In genomic region chr1:39663559-39663958, GRCh38 we compare ENCODE assay signal across 17 cellular contexts. TPM values are rescaled to one million over a fixed set of nuclear protein-coding genes. Genes with fewer than 3 reads are reported as not detected.
"Had no signal": no experiment of that assay in that cellular context is flagged by ENCODE, and none has a peak within 500 bp of the region (broad histone marks: within the 10 kb centered on the region; RNA-seq: fewer than 3 reads in every experiment).

No MANE protein-coding gene starts in this region.

- H3K36me3 Mint-ChIP-seq: activated CD4-positive, alpha-beta memory T cell treated with anti-CD3 and anti-CD28 coated beads for 36 hours; activated CD8-positive, alpha-beta memory T cell treated with anti-CD3 and anti-CD28 coated beads, Interleukin-2, amount 10 ng/mL, durations not matched to agents 7 days and 5 days; activated naive CD4-positive, alpha-beta T cell treated with anti-CD3 and anti-CD28 coated beads, Interleukin-2, amount 10 ng/mL, durations not matched to agents 7 days and 5 days had no signal

- H3K9me3 ChIP-seq: right atrium auricular region, tibial nerve, uterus had no signal

- H3K27me3 Mint-ChIP-seq: activated CD8-positive, alpha-beta memory T cell treated with anti-CD3 and anti-CD28 coated beads, Interleukin-2, amount 10 ng/mL, durations not matched to agents 7 days and 5 days had no signal

- H3K4me3 ChIP-seq: cardiac muscle cell, dorsolateral prefrontal cortex, right atrium auricular region, tibial nerve, uterus had no signal

- H3K4me3 Mint-ChIP-seq: activated CD4-positive, alpha-beta memory T cell treated with anti-CD3 and anti-CD28 coated beads for 36 hours; activated CD8-positive, alpha-beta memory T cell treated with anti-CD3 and anti-CD28 coated beads, Interleukin-2, amount 10 ng/mL, durations not matched to agents 7 days and 5 days; activated naive CD4-positive, alpha-beta T cell treated with anti-CD3 and anti-CD28 coated beads, Interleukin-2, amount 10 ng/mL, durations not matched to agents 7 days and 5 days; nephron had no signal

- H3K27me3 ChIP-seq: dorsolateral prefrontal cortex, right atrium auricular region, tibial nerve, uterus had no signal

- ATAC-seq: activated CD8-positive, alpha-beta memory T cell treated with anti-CD3 and anti-CD28 coated beads, Interleukin-2, amount 10 ng/mL, durations not matched to agents 7 days and 5 days; left ventricle myocardium superior had no signal

- H3K27ac Mint-ChIP-seq: activated CD4-positive, alpha-beta memory T cell treated with anti-CD3 and anti-CD28 coated beads for 36 hours; activated CD8-positive, alpha-beta memory T cell treated with anti-CD3 and anti-CD28 coated beads, Interleukin-2, amount 10 ng/mL, durations not matched to agents 7 days and 5 days; activated naive CD4-positive, alpha-beta T cell treated with anti-CD3 and anti-CD28 coated beads, Interleukin-2, amount 10 ng/mL, durations not matched to agents 7 days and 5 days; nephron had no signal

- H3K9me3 Mint-ChIP-seq: activated CD4-positive, alpha-beta memory T cell treated with anti-CD3 and anti-CD28 coated beads for 36 hours; activated naive CD4-positive, alpha-beta T cell treated with anti-CD3 and anti-CD28 coated beads, Interleukin-2, amount 10 ng/mL, durations not matched to agents 7 days and 5 days; nephron had no signal

- DNase-seq: activated CD4-positive, alpha-beta memory T cell treated with anti-CD3 and anti-CD28 coated beads for 36 hours; activated CD8-positive, alpha-beta memory T cell treated with anti-CD3 and anti-CD28 coated beads, Interleukin-2, amount 10 ng/mL, durations not matched to agents 7 days and 5 days; activated naive CD4-positive, alpha-beta T cell treated with anti-CD3 and anti-CD28 coated beads, Interleukin-2, amount 10 ng/mL, durations not matched to agents 7 days and 5 days; activated T-cell treated with anti-CD3 and anti-CD28 coated beads, Interleukin-2, amount 50 U/mL, for 1 hour; dorsolateral prefrontal cortex; left ventricle myocardium superior; occipital lobe; small intestine; stimulated activated CD4-positive, alpha-beta T cell treated with anti-CD3 and anti-CD28 coated beads, Interleukin-4, amount 100 ng/mL, for 24 hours; stimulated activated naive CD4-positive, alpha-beta T cell treated with Interleukin-2 at 50 U/mL for 16 hours; substantia nigra; uterus had no signal

- H3K36me3 ChIP-seq: cardiac muscle cell, right atrium auricular region, tibial nerve, uterus had no signal

- H3K27ac ChIP-seq: cardiac muscle cell, dorsolateral prefrontal cortex, right atrium auricular region, tibial nerve, uterus, VCaP had no signal

- H3K4me1 ChIP-seq: tibial nerve, uterus had no signal

- H3K4me1 Mint-ChIP-seq: nephron had no signal

RNA-seq across cellular contexts. Expression of gene NT5C1A, which starts 8.3 kb away (rescaled TPM):
- total RNA-seq: activated CD4-positive, alpha-beta memory T cell treated with anti-CD3 and anti-CD28 coated beads for 36 hours; cardiac muscle cell had no signal

RNA-seq across cellular contexts. Expression of gene HEYL, which starts 24.1 kb away (rescaled TPM):
- total RNA-seq: activated CD8-positive, alpha-beta memory T cell treated with anti-CD3 and anti-CD28 coated beads, Interleukin-2, amount 10 ng/mL, durations not matched to agents 7 days and 5 days had no signal

RNA-seq across cellular contexts. Expression of gene HPCAL4, which starts 27.7 kb away (rescaled TPM):
- total RNA-seq: tibial nerve had no signal
